In genomic region chr11:61364012-61364396, GRCh38 we compare ENCODE assay signal across 13 cellular contexts. TPM values are rescaled to one million over a fixed set of nuclear protein-coding genes. Genes with fewer than 3 reads are reported as not detected.
DNase-seq lines count a peak whose midpoint lies in the region; ATAC-seq and TF ChIP-seq lines count a peak whose summit lies in the region.
"Had no signal": no experiment of that assay in that cellular context is flagged by ENCODE, and none has a peak within 500 bp of the region (broad histone marks: within the 10 kb centered on the region; RNA-seq: fewer than 3 reads in every experiment).

No MANE protein-coding gene starts in this region.

- H3K36me3 Mint-ChIP-seq in T-helper 1 cell treated with Interleukin-12 subunit alpha and Interleukin-12 subunit beta and Interleukin-4 antibody, amounts not matched to agents 30 μg/mL and 1 μg/mL, for 36 hours (ENCODE audit: low read depth), result peaks cover 9% of the 10 kb centered on the region
- H3K36me3 Mint-ChIP-seq in HFFc6 (ENCODE audit: low read depth), result peaks cover 26% of the 10 kb centered on the region
- peaks cover 54% of the 10 kb centered on the region for H3K36me3 Mint-ChIP-seq in activated T-helper 2 cell treated with anti-CD3 and anti-CD28 coated beads, Interferon-gamma antibody, Interleukin-2, Interleukin-4, amounts not matched to agents 10 μg/mL and 5 μg/mL and 100 μg/mL, durations not matched to agents 14 hours and 24 hours and 36 hours (ENCODE audit: low read depth)
- peaks cover 0 to 50% (median 5%) of the 10 kb centered on the region in 3 donors for H3K36me3 Mint-ChIP-seq in naive thymus-derived CD8-positive, alpha-beta T cell

- H3K27me3 ChIP-seq in dorsolateral prefrontal cortex, result no peaks in the 10 kb centered on the region
- H3K27me3 ChIP-seq: foreskin keratinocyte, SJSA1 had no signal

- H3K27ac Mint-ChIP-seq in T-helper 1 cell treated with Interleukin-12 subunit alpha and Interleukin-12 subunit beta and Interleukin-4 antibody, amounts not matched to agents 30 μg/mL and 1 μg/mL, for 36 hours, result no peak overlapping the region
- H3K27ac Mint-ChIP-seq in HFFc6, result no peak overlapping the region
- no peak overlapping the region for H3K27ac Mint-ChIP-seq in activated T-helper 2 cell treated with anti-CD3 and anti-CD28 coated beads, Interferon-gamma antibody, Interleukin-2, Interleukin-4, amounts not matched to agents 10 μg/mL and 5 μg/mL and 100 μg/mL, durations not matched to agents 14 hours and 24 hours and 36 hours
- peak overlapping the region in 8 of 10 donors; percentile 63 to 99 (median 98) for H3K27ac Mint-ChIP-seq in naive thymus-derived CD8-positive, alpha-beta T cell

- DNase-seq in T-helper 1 cell (no peak), HFFc6 (no peak), NCI-H510A treated with DMSO at 0.1 percent for 48 hours (lab: John Stamatoyannopoulos, UW) (no peak), dorsolateral prefrontal cortex (no peak)
- DNase-seq in activated T-helper 2 cell treated with anti-CD3 and anti-CD28 coated beads, Interferon-gamma antibody, Interleukin-2, Interleukin-4, amounts not matched to agents 10 μg/mL and 5 μg/mL and 100 μg/mL, durations not matched to agents 14 hours and 24 hours and 36 hours (ENCODE audit: low spot score), result no peak
- no peak for DNase-seq in naive thymus-derived CD8-positive, alpha-beta T cell
- DNase-seq: foreskin keratinocyte, GM23248, lower lobe of right lung, small intestine had no signal

- H3K9me3 Mint-ChIP-seq in T-helper 1 cell treated with Interleukin-12 subunit alpha and Interleukin-12 subunit beta and Interleukin-4 antibody, amounts not matched to agents 30 μg/mL and 1 μg/mL, for 36 hours, result no peaks in the 10 kb centered on the region
- no peaks in the 10 kb centered on the region; the same call in 1 of the 2 replicates for H3K9me3 Mint-ChIP-seq in HFFc6
- H3K9me3 Mint-ChIP-seq in activated T-helper 2 cell treated with anti-CD3 and anti-CD28 coated beads, Interferon-gamma antibody, Interleukin-2, Interleukin-4, amounts not matched to agents 10 μg/mL and 5 μg/mL and 100 μg/mL, durations not matched to agents 14 hours and 24 hours and 36 hours, result no peaks in the 10 kb centered on the region
- no peaks in the 10 kb centered on the region for H3K9me3 Mint-ChIP-seq in naive thymus-derived CD8-positive, alpha-beta T cell

- H3K4me1 Mint-ChIP-seq in T-helper 1 cell treated with Interleukin-12 subunit alpha and Interleukin-12 subunit beta and Interleukin-4 antibody, amounts not matched to agents 30 μg/mL and 1 μg/mL, for 36 hours (ENCODE audit: low read depth), result peaks cover 31% of the 10 kb centered on the region
- H3K4me1 Mint-ChIP-seq in HFFc6 (ENCODE audit: low read depth), result peaks cover 50% of the 10 kb centered on the region
- H3K4me1 Mint-ChIP-seq in activated T-helper 2 cell treated with anti-CD3 and anti-CD28 coated beads, Interferon-gamma antibody, Interleukin-2, Interleukin-4, amounts not matched to agents 10 μg/mL and 5 μg/mL and 100 μg/mL, durations not matched to agents 14 hours and 24 hours and 36 hours (ENCODE audit: low read depth), result peaks cover 21% of the 10 kb centered on the region
- peaks cover 7 to 43% (median 33%) of the 10 kb centered on the region in 4 donors for H3K4me1 Mint-ChIP-seq in naive thymus-derived CD8-positive, alpha-beta T cell

- no peak for ATAC-seq in naive thymus-derived CD8-positive, alpha-beta T cell
- ATAC-seq in GM18505 (IDR thresholded peaks at IDR 0.05; ENCODE audit: unreplicated experiment), result no peak
- ATAC-seq: foreskin keratinocyte, lower lobe of right lung had no signal

- no peak for TF ChIP-seq POLR2A in GM18505 (IDR thresholded peaks at IDR 0.05; ENCODE audit: borderline replicate concordance, extremely low read depth, insufficient read depth, insufficient read length)

- peak overlapping the region; percentile 98 for H3K4me3 Mint-ChIP-seq in T-helper 1 cell treated with Interleukin-12 subunit alpha and Interleukin-12 subunit beta and Interleukin-4 antibody, amounts not matched to agents 30 μg/mL and 1 μg/mL, for 36 hours
- peak overlapping the region; percentile 99 for H3K4me3 Mint-ChIP-seq in HFFc6
- peak overlapping the region; percentile 100 for H3K4me3 Mint-ChIP-seq in activated T-helper 2 cell treated with anti-CD3 and anti-CD28 coated beads, Interferon-gamma antibody, Interleukin-2, Interleukin-4, amounts not matched to agents 10 μg/mL and 5 μg/mL and 100 μg/mL, durations not matched to agents 14 hours and 24 hours and 36 hours (ENCODE audit: low read depth)
- H3K4me3 Mint-ChIP-seq in naive thymus-derived CD8-positive, alpha-beta T cell, result peak overlapping the region in 9 of 10 donors; percentile 95 to 99 (median 97)

- TF ChIP-seq CTCF in HFFc6 (IDR thresholded peaks at IDR 0.05) (no peak), dorsolateral prefrontal cortex (IDR thresholded peaks at IDR 0.05 in 54 of 56, conservative IDR thresholded peaks at IDR 0.05 in 2 of 56; ENCODE audit: low read depth in 1 of 56, partially characterized antibody in 56 of 56) (no peak)

- no peak overlapping the region for H3K4me3 ChIP-seq in dorsolateral prefrontal cortex

- H3K27me3 Mint-ChIP-seq in T-helper 1 cell treated with Interleukin-12 subunit alpha and Interleukin-12 subunit beta and Interleukin-4 antibody, amounts not matched to agents 30 μg/mL and 1 μg/mL, for 36 hours (ENCODE audit: low read depth), result no peaks in the 10 kb centered on the region
- H3K27me3 Mint-ChIP-seq in HFFc6 (ENCODE audit: insufficient read depth), result no peaks in the 10 kb centered on the region
- H3K27me3 Mint-ChIP-seq in activated T-helper 2 cell treated with anti-CD3 and anti-CD28 coated beads, Interferon-gamma antibody, Interleukin-2, Interleukin-4, amounts not matched to agents 10 μg/mL and 5 μg/mL and 100 μg/mL, durations not matched to agents 14 hours and 24 hours and 36 hours (ENCODE audit: low read depth), result no peaks in the 10 kb centered on the region
- H3K27me3 Mint-ChIP-seq in naive thymus-derived CD8-positive, alpha-beta T cell, result no peaks in the 10 kb centered on the region

- intact Hi-C loops in activated T-helper 2 cell treated with anti-CD3 and anti-CD28 coated beads, Interferon-gamma antibody, Interleukin-2, Interleukin-4, amounts not matched to agents 10 μg/mL and 5 μg/mL and 100 μg/mL, durations not matched to agents 14 hours and 24 hours and 36 hours (cut with micrococcal nuclease), result no loop called here
- intact Hi-C loops in dorsolateral prefrontal cortex (cut with DNase I), result loop anchor here in 1 of 2 donors (10.0 kb wide), 1 partner anchor 199 kb away; the partner anchor contains the start of gene VPS37C

- POLR2A ChIA-PET in naive thymus-derived CD8-positive, alpha-beta T cell (lab: Charles Lee), result interaction anchor here (0.7 to 3.9 kb wide), 6 partner anchors 27 to 1227 kb away, joined by 3 to 46 read pairs (median 38); partner anchors contain the start of genes CPSF7, DDB1, SDHAF2 and TKFC

- no peak overlapping the region for H3K27ac ChIP-seq in dorsolateral prefrontal cortex
- H3K27ac ChIP-seq: foreskin keratinocyte, GM23248, lower lobe of right lung, SJSA1 had no signal

RNA-seq across cellular contexts. Expression of gene TMEM138, which starts 1.8 kb away (rescaled TPM):
- 10 to 100 TPM; 49.0 to 63.1 (median 58.0) TPM for total RNA-seq in HFFc6 (2021; fragmentation: NEBNext Ultra II Directional; extraction: Animal tissue kit (Norgen Biotek cat#: 25700))
- 52.3 and 54.5 TPM in 2 replicates for total RNA-seq in activated T-helper 2 cell treated with anti-CD3 and anti-CD28 coated beads, Interferon-gamma antibody, Interleukin-2, Interleukin-4, amounts not matched to agents 10 μg/mL and 5 μg/mL and 100 μg/mL, durations not matched to agents 14 hours and 24 hours and 36 hours
- total RNA-seq in naive thymus-derived CD8-positive, alpha-beta T cell, result 10 to 100 TPM; 71.6 to 77.5 TPM
- polyA plus RNA-seq in naive thymus-derived CD8-positive, alpha-beta T cell, result 10 to 100 TPM; 44.8 to 49.7 (median 47.0) TPM
- 10 to 100 TPM; 18.4 to 51.8 (median 31.7) TPM for total RNA-seq in dorsolateral prefrontal cortex

RNA-seq across cellular contexts. Expression of gene CYB561A3, which starts 2.3 kb away (rescaled TPM):
- total RNA-seq in HFFc6 (2021; fragmentation: NEBNext Ultra II Directional; extraction: Animal tissue kit (Norgen Biotek cat#: 25700)), result 10 to 100 TPM; 38.7 to 52.8 (median 46.7) TPM
- 32.9 and 34.1 TPM in 2 replicates for total RNA-seq in activated T-helper 2 cell treated with anti-CD3 and anti-CD28 coated beads, Interferon-gamma antibody, Interleukin-2, Interleukin-4, amounts not matched to agents 10 μg/mL and 5 μg/mL and 100 μg/mL, durations not matched to agents 14 hours and 24 hours and 36 hours
- 10 to 100 TPM; 42.9 to 52.3 TPM for total RNA-seq in naive thymus-derived CD8-positive, alpha-beta T cell
- polyA plus RNA-seq in naive thymus-derived CD8-positive, alpha-beta T cell, result 10 to 100 TPM; 54.5 to 69.3 (median 58.4) TPM
- total RNA-seq in dorsolateral prefrontal cortex, result 10 to 100 TPM in 119 of 120 experiments, 1 to 10 TPM in 1; 7.2 to 29.3 (median 19.0) TPM

RNA-seq across cellular contexts. Expression of gene TMEM216, which starts 28.4 kb away (rescaled TPM):
- total RNA-seq in HFFc6 (2021; fragmentation: NEBNext Ultra II Directional; extraction: Animal tissue kit (Norgen Biotek cat#: 25700)), result 1 to 10 TPM; 5.9 to 9.5 (median 8.3) TPM
- total RNA-seq in activated T-helper 2 cell treated with anti-CD3 and anti-CD28 coated beads, Interferon-gamma antibody, Interleukin-2, Interleukin-4, amounts not matched to agents 10 μg/mL and 5 μg/mL and 100 μg/mL, durations not matched to agents 14 hours and 24 hours and 36 hours, result 18.5 and 20.5 TPM in 2 replicates
- total RNA-seq in naive thymus-derived CD8-positive, alpha-beta T cell, result 10 to 100 TPM; 17.4 to 20.3 TPM
- polyA plus RNA-seq in naive thymus-derived CD8-positive, alpha-beta T cell, result 10 to 100 TPM; 35.4 to 43.0 (median 42.6) TPM
- 10 to 100 TPM in 68 of 120 experiments, 1 to 10 TPM in 52; 4.7 to 22.4 (median 10.3) TPM for total RNA-seq in dorsolateral prefrontal cortex

RNA-seq across cellular contexts. Expression of gene TKFC, which starts 31.0 kb away (rescaled TPM):
- total RNA-seq in HFFc6 (2021; fragmentation: NEBNext Ultra II Directional; extraction: Animal tissue kit (Norgen Biotek cat#: 25700)), result 10 to 100 TPM; 27.3 to 43.0 (median 31.8) TPM
- total RNA-seq in activated T-helper 2 cell treated with anti-CD3 and anti-CD28 coated beads, Interferon-gamma antibody, Interleukin-2, Interleukin-4, amounts not matched to agents 10 μg/mL and 5 μg/mL and 100 μg/mL, durations not matched to agents 14 hours and 24 hours and 36 hours, result 72.8 and 78.3 TPM in 2 replicates
- total RNA-seq in naive thymus-derived CD8-positive, alpha-beta T cell, result 10 to 100 TPM; 34.3 to 36.1 TPM
- 10 to 100 TPM; 18.3 to 25.3 (median 18.4) TPM for polyA plus RNA-seq in naive thymus-derived CD8-positive, alpha-beta T cell
- total RNA-seq in dorsolateral prefrontal cortex, result 10 to 100 TPM; 14.9 to 63.7 (median 32.2) TPM

RNA-seq across cellular contexts. Expression of gene DDB1, which starts 31.1 kb away (rescaled TPM):
- total RNA-seq in HFFc6 (2021; fragmentation: NEBNext Ultra II Directional; extraction: Animal tissue kit (Norgen Biotek cat#: 25700)), result 100 to 1,000 TPM; 241 to 285 (median 267) TPM
- total RNA-seq in activated T-helper 2 cell treated with anti-CD3 and anti-CD28 coated beads, Interferon-gamma antibody, Interleukin-2, Interleukin-4, amounts not matched to agents 10 μg/mL and 5 μg/mL and 100 μg/mL, durations not matched to agents 14 hours and 24 hours and 36 hours, result 260 and 264 TPM in 2 replicates
- total RNA-seq in naive thymus-derived CD8-positive, alpha-beta T cell, result 100 to 1,000 TPM; 181 to 184 TPM
- polyA plus RNA-seq in naive thymus-derived CD8-positive, alpha-beta T cell, result 100 to 1,000 TPM; 105 to 125 (median 124) TPM
- total RNA-seq in dorsolateral prefrontal cortex, result 100 to 1,000 TPM; 141 to 239 (median 198) TPM

Comparison
In these comparisons a context has a peak if more than half of its experiments do, and no peak if none do; other contexts are left out.
1. H3K27ac Mint-ChIP-seq: peak in naive thymus-derived CD8-positive, alpha-beta T cell (8 of 10); none in T-helper 1 cell treated with Interleukin-12 subunit alpha and Interleukin-12 subunit beta and Interleukin-4 antibody, amounts not matched to agents 30 μg/mL and 1 μg/mL, for 36 hours (single experiment), HFFc6 (single experiment) and activated T-helper 2 cell treated with anti-CD3 and anti-CD28 coated beads, Interferon-gamma antibody, Interleukin-2, Interleukin-4, amounts not matched to agents 10 μg/mL and 5 μg/mL and 100 μg/mL, durations not matched to agents 14 hours and 24 hours and 36 hours (single experiment).
2. Peak in every context shown above with its lines, with median percentiles within 50 percentile points of each other: H3K4me3 Mint-ChIP-seq.